In genomic region chr6:136750821-136751220, GRCh38 we compare ENCODE assay signal across 13 cellular contexts. TPM values are rescaled to one million over a fixed set of nuclear protein-coding genes. Genes with fewer than 3 reads are reported as not detected.
DNase-seq lines count a peak whose midpoint lies in the region; ATAC-seq, FAIRE-seq and TF ChIP-seq lines count a peak whose summit lies in the region.
"Had no signal": no experiment of that assay in that cellular context is flagged by ENCODE, and none has a peak within 500 bp of the region (broad histone marks: within the 10 kb centered on the region; RNA-seq: fewer than 3 reads in every experiment).

No MANE protein-coding gene starts in this region.

- no peaks in the 10 kb centered on the region for H3K36me3 ChIP-seq in neutrophil

- H3K27ac ChIP-seq in CD4-positive, alpha-beta T cell (ENCODE audit: low read depth, low read length): peak overlapping the region; percentile 32
- peak overlapping the region; percentile 33 for H3K27ac ChIP-seq in cingulate gyrus (ENCODE audit: low read depth, low read length)
- H3K27ac ChIP-seq in neutrophil: peak overlapping the region; percentile 77

- peak overlapping the region; percentile 74 for H3K27ac Mint-ChIP-seq in CD4-positive, alpha-beta T cell

- intact Hi-C loops in CD4-positive, alpha-beta T cell (cut with DNase I, micrococcal nuclease): no loop called here

- no peaks in the 10 kb centered on the region for H3K36me3 Mint-ChIP-seq in CD4-positive, alpha-beta T cell (ENCODE audit: low read depth)

- no peak for DNase-seq in CD4-positive, alpha-beta T cell
- DNase-seq in GM18507 (ENCODE audit: extremely low spot score, insufficient read length, low read depth) (no peak), GM20000 (ENCODE audit: low spot score) (no peak), superior temporal gyrus (ENCODE audit: extremely low spot score) (no peak)
- DNase-seq: activated CD4-positive, alpha-beta T cell treated with anti-CD3 and anti-CD28 coated beads for 48 hours; activated naive CD4-positive, alpha-beta T cell treated with Interleukin-2 at 50 U/mL for 16 hours; posterior cingulate gyrus; stimulated activated CD4-positive, alpha-beta T cell treated with anti-CD3 and anti-CD28 coated beads, Interleukin-2, amount 100 ng/mL, for 24 hours had no signal

- H3K27me3 Mint-ChIP-seq in CD4-positive, alpha-beta T cell: no peaks in the 10 kb centered on the region

- peak; percentile 26 for FAIRE-seq in GM18507 (lab: Jason Lieb, UNC)

- H3K4me3 ChIP-seq in neutrophil (ENCODE audit: low read depth in 1 of 2, low read length in 1 of 2): no peak overlapping the region

- POLR2A ChIA-PET in CD4-positive, alpha-beta T cell (lab: Charles Lee): interaction anchor here (8.5 kb wide), 1 partner anchor 38 kb away, joined by 110 read pairs; the partner anchor contains the start of gene MAP3K5

- no peak for TF ChIP-seq CTCF in CD4-positive, alpha-beta T cell (IDR thresholded peaks at IDR 0.05)
- TF ChIP-seq CTCF in neutrophil (IDR thresholded peaks at IDR 0.05) (no peak), GM20000 (IDR thresholded peaks at IDR 0.05; ENCODE audit: extremely low read depth, missing control alignments) (no peak)

- peaks cover 86% of the 10 kb centered on the region for H3K4me1 Mint-ChIP-seq in CD4-positive, alpha-beta T cell (ENCODE audit: low read depth)

- no peaks in the 10 kb centered on the region for H3K27me3 ChIP-seq in CD4-positive, alpha-beta T cell (ENCODE audit: control insufficient read depth, insufficient read depth, low read length)
- no peaks in the 10 kb centered on the region for H3K27me3 ChIP-seq in neutrophil

- H3K4me1 ChIP-seq in neutrophil (ENCODE audit: control insufficient read depth in 1 of 2, insufficient read depth in 1 of 2, low read depth in 1 of 2, low read length in 1 of 2): peaks cover 49 to 54% of the 10 kb centered on the region in 2 experiments

- no peak for ATAC-seq in CD4-positive, alpha-beta T cell (ENCODE audit: poor library complexity)
- no peak for ATAC-seq in HG02623 (IDR thresholded peaks at IDR 0.05; ENCODE audit: unreplicated experiment)
- ATAC-seq: esophagus mucosa had no signal

- CTCF ChIA-PET in CD4-positive, alpha-beta T cell (lab: Charles Lee): interaction anchor here (1.1 kb wide), 1 partner anchor 42 kb away, joined by 5 read pairs; the partner anchor contains the start of gene MAP3K5

- H3K9me3 ChIP-seq in CD4-positive, alpha-beta T cell (ENCODE audit: control insufficient read depth, low read length): no peaks in the 10 kb centered on the region
- no peaks in the 10 kb centered on the region for H3K9me3 ChIP-seq in neutrophil

- H3K4me3 Mint-ChIP-seq in CD4-positive, alpha-beta T cell: peak overlapping the region; percentile 26

- H3K9me3 Mint-ChIP-seq in CD4-positive, alpha-beta T cell: no peaks in the 10 kb centered on the region

RNA-seq across cellular contexts. Expression of gene MAP3K5, which starts 41.5 kb away (rescaled TPM):
- total RNA-seq in CD4-positive, alpha-beta T cell: 10 to 100 TPM; 12.9 to 14.1 TPM
- total RNA-seq: G401 had no signal
